Comparison of ENCODE assay signal across 22 cellular contexts in the genomic region with DNA sequence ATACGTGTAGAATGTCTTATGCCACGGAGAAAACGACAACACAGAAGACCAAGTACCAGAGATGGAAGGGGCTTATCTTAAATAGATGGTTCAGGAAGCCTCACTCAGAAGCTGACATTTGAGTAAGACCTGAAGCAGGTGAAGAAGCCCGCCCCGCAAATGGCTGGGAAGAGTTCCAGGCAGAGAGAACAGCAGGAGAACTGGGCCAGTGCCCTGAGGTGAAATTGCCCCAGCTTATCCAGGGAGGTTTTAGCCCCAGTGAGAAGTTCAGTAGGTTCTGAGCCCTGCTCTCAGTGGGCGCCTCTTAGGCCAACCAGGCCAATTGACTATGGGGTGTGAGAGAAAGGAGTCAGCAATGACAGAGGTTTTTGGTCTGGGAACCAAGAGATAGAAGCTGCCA.
"Had no signal": no experiment of that assay in that cellular context is flagged by ENCODE, and none has a peak within 500 bp of the region (broad histone marks: within the 10 kb centered on the region; RNA-seq: fewer than 3 reads in every experiment).

No MANE protein-coding gene starts in this region.

- H3K9me3 Mint-ChIP-seq: activated CD8-positive, alpha-beta T cell treated with anti-CD3 and anti-CD28 coated beads for 36 hours; IgD-negative memory B cell; T-helper 1 cell treated with Interleukin-12 subunit alpha and Interleukin-12 subunit beta and Interleukin-4 antibody, amounts not matched to agents 30 μg/mL and 1 μg/mL, for 36 hours had no signal

- DNase-seq: activated CD4-positive, alpha-beta T cell treated with anti-CD3 and anti-CD28 coated beads for 4 hours; activated CD8-positive, alpha-beta memory T cell treated with anti-CD3 and anti-CD28 coated beads, Interleukin-2, amount 50 U/mL, for 4 hours; activated CD8-positive, alpha-beta T cell treated with anti-CD3 and anti-CD28 coated beads for 36 hours; activated effector memory CD4-positive, alpha-beta T cell treated with Interleukin-2 at 50 U/mL for 16 hours; activated naive CD4-positive, alpha-beta T cell; amygdala; brain microvascular endothelial cell; KG1; NCI-H1048; NCI-H146; NCI-H1930; NCI-H2171; NCI-H226; NCI-H526; NCI-H82; Peyer's patch; SHP77 had no signal

- H3K27me3 ChIP-seq: brain microvascular endothelial cell, cardiac muscle cell, Peyer's patch had no signal

- H3K27ac ChIP-seq: brain microvascular endothelial cell, cardiac muscle cell, Peyer's patch had no signal

- H3K4me3 ChIP-seq: cardiac muscle cell, Peyer's patch had no signal

- H3K36me3 ChIP-seq: brain microvascular endothelial cell, cardiac muscle cell, Peyer's patch had no signal

- ATAC-seq: activated CD4-positive, CD25-positive, alpha-beta regulatory T cell treated with anti-CD3 and anti-CD28 coated beads, Interleukin-2, amount 50 U/mL, for 24 hours; activated CD8-positive, alpha-beta T cell treated with anti-CD3 and anti-CD28 coated beads for 36 hours had no signal

- H3K4me3 Mint-ChIP-seq: activated CD8-positive, alpha-beta T cell treated with anti-CD3 and anti-CD28 coated beads for 36 hours; activated naive CD8-positive, alpha-beta T cell; IgD-negative memory B cell; T-helper 1 cell treated with Interleukin-12 subunit alpha and Interleukin-12 subunit beta and Interleukin-4 antibody, amounts not matched to agents 30 μg/mL and 1 μg/mL, for 36 hours had no signal

- H3K27ac Mint-ChIP-seq: activated CD8-positive, alpha-beta T cell treated with anti-CD3 and anti-CD28 coated beads for 36 hours; activated naive CD8-positive, alpha-beta T cell; T-helper 1 cell treated with Interleukin-12 subunit alpha and Interleukin-12 subunit beta and Interleukin-4 antibody, amounts not matched to agents 30 μg/mL and 1 μg/mL, for 36 hours had no signal

- H3K9me3 ChIP-seq: Peyer's patch had no signal

- H3K36me3 Mint-ChIP-seq: activated naive CD8-positive, alpha-beta T cell had no signal

- H3K27me3 Mint-ChIP-seq: activated CD8-positive, alpha-beta T cell treated with anti-CD3 and anti-CD28 coated beads for 36 hours; activated naive CD8-positive, alpha-beta T cell; IgD-negative memory B cell had no signal
